ENCODE assay signal across 1 cellular context in genomic region chr20:23152308-23152892, GRCh38.
TF ChIP-seq lines count a peak whose summit lies in the region.

No MANE protein-coding gene starts in this region.

TF ChIP-seq in HepG2, 621 proteins besides CTCF, POLR2A, EP300 and RAD21 (continued from another document and continues in another):
- TF ChIP-seq, protein P1, sequence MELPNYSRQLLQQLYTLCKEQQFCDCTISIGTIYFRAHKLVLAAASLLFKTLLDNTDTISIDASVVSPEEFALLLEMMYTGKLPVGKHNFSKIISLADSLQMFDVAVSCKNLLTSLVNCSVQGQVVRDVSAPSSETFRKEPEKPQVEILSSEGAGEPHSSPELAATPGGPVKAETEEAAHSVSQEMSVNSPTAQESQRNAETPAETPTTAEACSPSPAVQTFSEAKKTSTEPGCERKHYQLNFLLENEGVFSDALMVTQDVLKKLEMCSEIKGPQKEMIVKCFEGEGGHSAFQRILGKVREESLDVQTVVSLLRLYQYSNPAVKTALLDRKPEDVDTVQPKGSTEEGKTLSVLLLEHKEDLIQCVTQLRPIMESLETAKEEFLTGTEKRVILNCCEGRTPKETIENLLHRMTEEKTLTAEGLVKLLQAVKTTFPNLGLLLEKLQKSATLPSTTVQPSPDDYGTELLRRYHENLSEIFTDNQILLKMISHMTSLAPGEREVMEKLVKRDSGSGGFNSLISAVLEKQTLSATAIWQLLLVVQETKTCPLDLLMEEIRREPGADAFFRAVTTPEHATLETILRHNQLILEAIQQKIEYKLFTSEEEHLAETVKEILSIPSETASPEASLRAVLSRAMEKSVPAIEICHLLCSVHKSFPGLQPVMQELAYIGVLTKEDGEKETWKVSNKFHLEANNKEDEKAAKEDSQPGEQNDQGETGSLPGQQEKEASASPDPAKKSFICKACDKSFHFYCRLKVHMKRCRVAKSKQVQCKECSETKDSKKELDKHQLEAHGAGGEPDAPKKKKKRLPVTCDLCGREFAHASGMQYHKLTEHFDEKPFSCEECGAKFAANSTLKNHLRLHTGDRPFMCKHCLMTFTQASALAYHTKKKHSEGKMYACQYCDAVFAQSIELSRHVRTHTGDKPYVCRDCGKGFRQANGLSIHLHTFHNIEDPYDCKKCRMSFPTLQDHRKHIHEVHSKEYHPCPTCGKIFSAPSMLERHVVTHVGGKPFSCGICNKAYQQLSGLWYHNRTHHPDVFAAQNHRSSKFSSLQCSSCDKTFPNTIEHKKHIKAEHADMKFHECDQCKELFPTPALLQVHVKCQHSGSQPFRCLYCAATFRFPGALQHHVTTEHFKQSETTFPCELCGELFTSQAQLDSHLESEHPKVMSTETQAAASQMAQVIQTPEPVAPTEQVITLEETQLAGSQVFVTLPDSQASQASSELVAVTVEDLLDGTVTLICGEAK (IDR thresholded peaks at IDR 0.05): no peak
- TF ChIP-seq, protein P1 (CRISPR knock-in tag; IDR thresholded peaks at IDR 0.05): no peak
- TF ChIP-seq, protein P2, sequence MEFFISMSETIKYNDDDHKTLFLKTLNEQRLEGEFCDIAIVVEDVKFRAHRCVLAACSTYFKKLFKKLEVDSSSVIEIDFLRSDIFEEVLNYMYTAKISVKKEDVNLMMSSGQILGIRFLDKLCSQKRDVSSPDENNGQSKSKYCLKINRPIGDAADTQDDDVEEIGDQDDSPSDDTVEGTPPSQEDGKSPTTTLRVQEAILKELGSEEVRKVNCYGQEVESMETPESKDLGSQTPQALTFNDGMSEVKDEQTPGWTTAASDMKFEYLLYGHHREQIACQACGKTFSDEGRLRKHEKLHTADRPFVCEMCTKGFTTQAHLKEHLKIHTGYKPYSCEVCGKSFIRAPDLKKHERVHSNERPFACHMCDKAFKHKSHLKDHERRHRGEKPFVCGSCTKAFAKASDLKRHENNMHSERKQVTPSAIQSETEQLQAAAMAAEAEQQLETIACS (CRISPR knock-in tag; IDR thresholded peaks at IDR 0.05): no peak
- TF ChIP-seq CHCHD3 (CRISPR knock-in tag; IDR thresholded peaks at IDR 0.05) (no peak), TBX2 (CRISPR knock-in tag; IDR thresholded peaks at IDR 0.05; ENCODE audit: borderline replicate concordance) (peak; percentile 88), PHF8 (CRISPR knock-in tag; IDR thresholded peaks at IDR 0.05) (no peak), MAFK (conservative IDR thresholded peaks at IDR 0.05 in 1 of 2, IDR thresholded peaks at IDR 0.05 in 1 of 2; ENCODE audit: low read length in 2 of 2) (peak in 1 of 2 experiments; percentile 16; a peak in 1 of 4 replicates), ZMYM3 (CRISPR knock-in tag; IDR thresholded peaks at IDR 0.05) (peak; percentile 84), SOX6 (IDR thresholded peaks at IDR 0.05) (no peak), SOX6 (CRISPR knock-in tag; IDR thresholded peaks at IDR 0.05) (peak; percentile 73), HNF4G (IDR thresholded peaks at IDR 0.05; ENCODE audit: borderline replicate concordance, low read depth, low read length) (peak; percentile 46; the same call in 1 of the 2 replicates), HNF4G (CRISPR knock-in tag; IDR thresholded peaks at IDR 0.05; ENCODE audit: borderline replicate concordance, low read depth) (peak; percentile 80; the same call in 1 of the 2 replicates), ZFP82 (CRISPR knock-in tag; IDR thresholded peaks at IDR 0.05; ENCODE audit: borderline replicate concordance) (0 out of 2 replicates have a peak, but pooled peaks have one; percentile 35), TERF1 (CRISPR knock-in tag; IDR thresholded peaks at IDR 0.05) (no peak), ONECUT2 (CRISPR knock-in tag; IDR thresholded peaks at IDR 0.05) (no peak), ZNF326 (CRISPR knock-in tag; IDR thresholded peaks at IDR 0.05; ENCODE audit: borderline replicate concordance) (no peak), TFAP4 (IDR thresholded peaks at IDR 0.05; ENCODE audit: borderline replicate concordance, low read depth) (peak; percentile 65; the same call in 1 of the 2 replicates), TCF7 (IDR thresholded peaks at IDR 0.05; ENCODE audit: low read depth) (peak; percentile 53; the same call in 1 of the 2 replicates), KDM1A (CRISPR knock-in tag; IDR thresholded peaks at IDR 0.05) (0 out of 2 replicates have a peak, but pooled peaks have one; percentile 9), GABPA (IDR thresholded peaks at IDR 0.05; ENCODE audit: low read depth, low read length) (peak; percentile 47), GABPA (CRISPR knock-in tag; IDR thresholded peaks at IDR 0.05; ENCODE audit: low read depth) (peak; percentile 90), RCOR2 (CRISPR knock-in tag; IDR thresholded peaks at IDR 0.05) (peak; percentile 44; the same call in 1 of the 2 replicates), TEAD2 (CRISPR knock-in tag; IDR thresholded peaks at IDR 0.05) (no peak), NR1H2 (CRISPR knock-in tag; IDR thresholded peaks at IDR 0.05; ENCODE audit: borderline replicate concordance, low read depth) (no peak), ZNF678 (CRISPR knock-in tag; IDR thresholded peaks at IDR 0.05) (no peak), ZBTB38 (CRISPR knock-in tag; IDR thresholded peaks at IDR 0.05) (0 out of 2 replicates have a peak, but pooled peaks have one; percentile 51), PHF21A (CRISPR knock-in tag; IDR thresholded peaks at IDR 0.05) (0 out of 2 replicates have a peak, but pooled peaks have one; percentile 18), NFYC (CRISPR knock-in tag; IDR thresholded peaks at IDR 0.05) (no peak; the same call in 1 of the 2 replicates), RFX5 (IDR thresholded peaks at IDR 0.05; ENCODE audit: low read depth, low read length) (0 out of 2 replicates have a peak, but pooled peaks have one; percentile 19), FOXP1 (IDR thresholded peaks at IDR 0.05) (no peak), FOXP1 (CRISPR knock-in tag; IDR thresholded peaks at IDR 0.05) (peak; percentile 54; the same call in 1 of the 2 replicates), MEF2D (CRISPR knock-in tag; IDR thresholded peaks at IDR 0.05) (peak; percentile 100), FOSL2 (CRISPR knock-in tag; IDR thresholded peaks at IDR 0.05) (peak; percentile 92), ZNF12 (CRISPR knock-in tag; IDR thresholded peaks at IDR 0.05) (peak; percentile 92), ZNF234 (CRISPR knock-in tag; conservative IDR thresholded peaks at IDR 0.05) (no peak)
- TF ChIP-seq, protein P3, sequence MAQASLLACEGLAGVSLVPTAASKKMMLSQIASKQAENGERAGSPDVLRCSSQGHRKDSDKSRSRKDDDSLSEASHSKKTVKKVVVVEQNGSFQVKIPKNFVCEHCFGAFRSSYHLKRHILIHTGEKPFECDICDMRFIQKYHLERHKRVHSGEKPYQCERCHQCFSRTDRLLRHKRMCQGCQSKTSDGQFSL (CRISPR knock-in tag; IDR thresholded peaks at IDR 0.05): no peak
- TF ChIP-seq, protein P4, sequence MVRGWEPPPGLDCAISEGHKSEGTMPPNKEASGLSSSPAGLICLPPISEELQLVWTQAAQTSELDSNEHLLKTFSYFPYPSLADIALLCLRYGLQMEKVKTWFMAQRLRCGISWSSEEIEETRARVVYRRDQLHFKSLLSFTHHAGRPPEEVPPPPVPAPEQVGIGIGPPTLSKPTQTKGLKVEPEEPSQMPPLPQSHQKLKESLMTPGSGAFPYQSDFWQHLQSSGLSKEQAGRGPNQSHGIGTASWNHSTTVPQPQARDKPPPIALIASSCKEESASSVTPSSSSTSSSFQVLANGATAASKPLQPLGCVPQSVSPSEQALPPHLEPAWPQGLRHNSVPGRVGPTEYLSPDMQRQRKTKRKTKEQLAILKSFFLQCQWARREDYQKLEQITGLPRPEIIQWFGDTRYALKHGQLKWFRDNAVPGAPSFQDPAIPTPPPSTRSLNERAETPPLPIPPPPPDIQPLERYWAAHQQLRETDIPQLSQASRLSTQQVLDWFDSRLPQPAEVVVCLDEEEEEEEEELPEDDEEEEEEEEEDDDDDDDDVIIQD (CRISPR knock-in tag; IDR thresholded peaks at IDR 0.05; ENCODE audit: low read depth): peak; percentile 65; the same call in 1 of the 2 replicates
- TF ChIP-seq, protein P5, sequence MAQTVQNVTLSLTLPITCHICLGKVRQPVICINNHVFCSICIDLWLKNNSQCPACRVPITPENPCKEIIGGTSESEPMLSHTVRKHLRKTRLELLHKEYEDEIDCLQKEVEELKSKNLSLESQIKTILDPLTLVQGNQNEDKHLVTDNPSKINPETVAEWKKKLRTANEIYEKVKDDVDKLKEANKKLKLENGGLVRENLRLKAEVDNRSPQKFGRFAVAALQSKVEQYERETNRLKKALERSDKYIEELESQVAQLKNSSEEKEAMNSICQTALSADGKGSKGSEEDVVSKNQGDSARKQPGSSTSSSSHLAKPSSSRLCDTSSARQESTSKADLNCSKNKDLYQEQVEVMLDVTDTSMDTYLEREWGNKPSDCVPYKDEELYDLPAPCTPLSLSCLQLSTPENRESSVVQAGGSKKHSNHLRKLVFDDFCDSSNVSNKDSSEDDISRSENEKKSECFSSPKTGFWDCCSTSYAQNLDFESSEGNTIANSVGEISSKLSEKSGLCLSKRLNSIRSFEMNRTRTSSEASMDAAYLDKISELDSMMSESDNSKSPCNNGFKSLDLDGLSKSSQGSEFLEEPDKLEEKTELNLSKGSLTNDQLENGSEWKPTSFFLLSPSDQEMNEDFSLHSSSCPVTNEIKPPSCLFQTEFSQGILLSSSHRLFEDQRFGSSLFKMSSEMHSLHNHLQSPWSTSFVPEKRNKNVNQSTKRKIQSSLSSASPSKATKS (CRISPR knock-in tag; IDR thresholded peaks at IDR 0.05): no peak
- TF ChIP-seq, protein P6, sequence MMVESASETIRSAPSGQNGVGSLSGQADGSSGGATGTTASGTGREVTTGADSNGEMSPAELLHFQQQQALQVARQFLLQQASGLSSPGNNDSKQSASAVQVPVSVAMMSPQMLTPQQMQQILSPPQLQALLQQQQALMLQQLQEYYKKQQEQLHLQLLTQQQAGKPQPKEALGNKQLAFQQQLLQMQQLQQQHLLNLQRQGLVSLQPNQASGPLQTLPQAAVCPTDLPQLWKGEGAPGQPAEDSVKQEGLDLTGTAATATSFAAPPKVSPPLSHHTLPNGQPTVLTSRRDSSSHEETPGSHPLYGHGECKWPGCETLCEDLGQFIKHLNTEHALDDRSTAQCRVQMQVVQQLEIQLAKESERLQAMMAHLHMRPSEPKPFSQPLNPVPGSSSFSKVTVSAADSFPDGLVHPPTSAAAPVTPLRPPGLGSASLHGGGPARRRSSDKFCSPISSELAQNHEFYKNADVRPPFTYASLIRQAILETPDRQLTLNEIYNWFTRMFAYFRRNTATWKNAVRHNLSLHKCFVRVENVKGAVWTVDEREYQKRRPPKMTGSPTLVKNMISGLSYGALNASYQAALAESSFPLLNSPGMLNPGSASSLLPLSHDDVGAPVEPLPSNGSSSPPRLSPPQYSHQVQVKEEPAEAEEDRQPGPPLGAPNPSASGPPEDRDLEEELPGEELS (CRISPR knock-in tag; IDR thresholded peaks at IDR 0.05): peak; percentile 56; the same call in 1 of the 2 replicates
- TF ChIP-seq, protein P7, sequence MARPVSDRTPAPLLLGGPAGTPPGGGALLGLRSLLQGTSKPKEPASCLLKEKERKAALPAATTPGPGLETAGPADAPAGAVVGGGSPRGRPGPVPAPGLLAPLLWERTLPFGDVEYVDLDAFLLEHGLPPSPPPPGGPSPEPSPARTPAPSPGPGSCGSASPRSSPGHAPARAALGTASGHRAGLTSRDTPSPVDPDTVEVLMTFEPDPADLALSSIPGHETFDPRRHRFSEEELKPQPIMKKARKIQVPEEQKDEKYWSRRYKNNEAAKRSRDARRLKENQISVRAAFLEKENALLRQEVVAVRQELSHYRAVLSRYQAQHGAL (CRISPR knock-in tag; IDR thresholded peaks at IDR 0.05; ENCODE audit: not compliant biosample characterization): no peak
- TF ChIP-seq, protein P8, sequence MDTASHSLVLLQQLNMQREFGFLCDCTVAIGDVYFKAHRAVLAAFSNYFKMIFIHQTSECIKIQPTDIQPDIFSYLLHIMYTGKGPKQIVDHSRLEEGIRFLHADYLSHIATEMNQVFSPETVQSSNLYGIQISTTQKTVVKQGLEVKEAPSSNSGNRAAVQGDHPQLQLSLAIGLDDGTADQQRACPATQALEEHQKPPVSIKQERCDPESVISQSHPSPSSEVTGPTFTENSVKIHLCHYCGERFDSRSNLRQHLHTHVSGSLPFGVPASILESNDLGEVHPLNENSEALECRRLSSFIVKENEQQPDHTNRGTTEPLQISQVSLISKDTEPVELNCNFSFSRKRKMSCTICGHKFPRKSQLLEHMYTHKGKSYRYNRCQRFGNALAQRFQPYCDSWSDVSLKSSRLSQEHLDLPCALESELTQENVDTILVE (CRISPR knock-in tag; IDR thresholded peaks at IDR 0.05): 0 out of 2 replicates have a peak, but pooled peaks have one; percentile 49
